Comparison of ENCODE assay signal across 17 cellular contexts in genomic region chr3:135224963-135225362, GRCh38.
DNase-seq lines count a peak whose midpoint lies in the region; ATAC-seq and TF ChIP-seq lines count a peak whose summit lies in the region.
"Had no signal": no experiment of that assay in that cellular context is flagged by ENCODE, and none has a peak within 500 bp of the region (broad histone marks: within the 10 kb centered on the region; RNA-seq: fewer than 3 reads in every experiment).

No MANE protein-coding gene starts in this region.

- POLR2A ChIA-PET in naive thymus-derived CD8-positive, alpha-beta T cell (lab: Charles Lee), result no interaction called here

- H3K9me3 Mint-ChIP-seq in type B pancreatic cell, result no peaks in the 10 kb centered on the region
- no peaks in the 10 kb centered on the region for H3K9me3 Mint-ChIP-seq in naive thymus-derived CD8-positive, alpha-beta T cell

- no peak overlapping the region for H3K27ac Mint-ChIP-seq in type B pancreatic cell
- no peak overlapping the region for H3K27ac Mint-ChIP-seq in naive thymus-derived CD8-positive, alpha-beta T cell

- peak; percentile 19 for DNase-seq in DMS79 treated with DMSO at 0.1 percent for 48 hours (lab: John Stamatoyannopoulos, UW)
- no peak for DNase-seq in DMS79 (lab: John Stamatoyannopoulos, UW)
- peak; percentile 51 for DNase-seq in NCI-H1105 treated with DMSO at 0.1 percent for 48 hours (lab: John Stamatoyannopoulos, UW)
- peak; percentile 3 for DNase-seq in iPS-NIHi7 (ENCODE audit: extremely low spot score)
- no peak for DNase-seq in GM03348 (ENCODE audit: low spot score)
- no peak for DNase-seq in type B pancreatic cell (ENCODE audit: extremely low spot score, unreplicated experiment)
- DNase-seq in naive thymus-derived CD8-positive, alpha-beta T cell, result no peak
- DNase-seq: AML-193, GM23248, MM.1S, NCI-H1092, NCI-H187 treated with DMSO at 0.1 percent for 48 hours, NCI-H345, Peyer's patch, SW 1271, T-helper 2 cell had no signal

- no peaks in the 10 kb centered on the region for H3K36me3 Mint-ChIP-seq in type B pancreatic cell
- no peaks in the 10 kb centered on the region for H3K36me3 Mint-ChIP-seq in naive thymus-derived CD8-positive, alpha-beta T cell

- no peak overlapping the region for H3K4me3 Mint-ChIP-seq in type B pancreatic cell
- H3K4me3 Mint-ChIP-seq in naive thymus-derived CD8-positive, alpha-beta T cell, result no peak overlapping the region

- no peaks in the 10 kb centered on the region for H3K4me1 Mint-ChIP-seq in type B pancreatic cell (ENCODE audit: unreplicated experiment)
- peaks cover 0 to 4% (median under 1%) of the 10 kb centered on the region in 4 donors for H3K4me1 Mint-ChIP-seq in naive thymus-derived CD8-positive, alpha-beta T cell

- peak; percentile 64 for ATAC-seq in GM18867 (IDR thresholded peaks at IDR 0.05; ENCODE audit: unreplicated experiment)
- ATAC-seq in naive thymus-derived CD8-positive, alpha-beta T cell, result no peak

- H3K27me3 Mint-ChIP-seq in type B pancreatic cell, result no peaks in the 10 kb centered on the region
- peaks cover 0 to 4% (median 0%) of the 10 kb centered on the region in 5 donors for H3K27me3 Mint-ChIP-seq in naive thymus-derived CD8-positive, alpha-beta T cell

- TF ChIP-seq CTCF in type B pancreatic cell (conservative IDR thresholded peaks at IDR 0.05), result no peak

Comparison
In these comparisons a context has a peak if more than half of its experiments do, and no peak if none do; other contexts are left out.
1. DNase-seq: peak in DMS79 treated with DMSO at 0.1 percent for 48 hours (single experiment), NCI-H1105 treated with DMSO at 0.1 percent for 48 hours (single experiment) and iPS-NIHi7 (single experiment); none in DMS79 (single experiment), GM03348 (single experiment), type B pancreatic cell (single experiment) and naive thymus-derived CD8-positive, alpha-beta T cell (0 of 10).